ENCODE assay signal across 29 cellular contexts in genomic region chr1:30878016-30878415, GRCh38. TPM values are rescaled to one million over a fixed set of nuclear protein-coding genes. Genes with fewer than 3 reads are reported as not detected.
A peak's percentile ranks its signal among the peaks of the same experiment; 100 is the strongest.
DNase-seq lines count a peak whose midpoint lies in the region; ATAC-seq, FAIRE-seq and TF ChIP-seq lines count a peak whose summit lies in the region.
"Had no signal": no experiment of that assay in that cellular context is flagged by ENCODE, and none has a peak within 500 bp of the region (broad histone marks: within the 10 kb centered on the region; RNA-seq: fewer than 3 reads in every experiment).

No MANE protein-coding gene starts in this region.

- H2BK15ac ChIP-seq in H1 (ENCODE audit: low read length), result no peak overlapping the region

- H3K56ac ChIP-seq in H1 (replicated peaks; ENCODE audit: insufficient read length, low read depth, low read length), result no peak overlapping the region

- no peak for TF ChIP-seq EP300 in H1 (IDR thresholded peaks at IDR 0.05; ENCODE audit: borderline replicate concordance in 1 of 2, low read depth in 2 of 2, low read length in 2 of 2)

- H2BK5ac ChIP-seq in H1 (ENCODE audit: low read depth, low read length), result no peak overlapping the region

- H3K4ac ChIP-seq in H1 (replicated peaks; ENCODE audit: insufficient read length, low read depth, low read length), result no peak overlapping the region

- FAIRE-seq in H1 (lab: Jason Lieb, UNC), result no peak
- FAIRE-seq: A549, bronchial epithelial cell had no signal

- no peak overlapping the region for H3K18ac ChIP-seq in H1 (ENCODE audit: extremely low read depth, low read length)

- no peak overlapping the region for H3K23ac ChIP-seq in H1 (ENCODE audit: insufficient read length)

- H3K4me1 ChIP-seq in left ventricle myocardium inferior, result peaks cover 22% of the 10 kb centered on the region
- H3K4me1 ChIP-seq in H1 (replicated peaks in 1 of 4; ENCODE audit: control insufficient read depth in 3 of 4, insufficient read depth in 4 of 4, low read length in 3 of 4), result peaks cover 3 to 13% (median 7%) of the 10 kb centered on the region in 4 experiments
- H3K4me1 ChIP-seq in urinary bladder (ENCODE audit: insufficient read depth), result no peaks in the 10 kb centered on the region
- H3K4me1 ChIP-seq: A549, Caco-2, parathyroid adenoma, uterus had no signal

- peaks cover 9% of the 10 kb centered on the region for H3K9me3 ChIP-seq in left ventricle myocardium inferior (replicated peaks)
- H3K9me3 ChIP-seq in H1 (ENCODE audit: insufficient read depth in 2 of 2, low read depth in 1 of 2, low read length in 1 of 2), result peaks cover 12 to 14% of the 10 kb centered on the region in 2 experiments
- H3K9me3 ChIP-seq: A549, Caco-2, uterus had no signal

- H3K23me2 ChIP-seq in H1 (ENCODE audit: low read depth, low read length), result no peaks in the 10 kb centered on the region

- H3K27ac ChIP-seq in left ventricle myocardium inferior (replicated peaks) (peak overlapping the region; percentile 55), H1 (ENCODE audit: low read depth, low read length) (no peak overlapping the region), urinary bladder (ENCODE audit: low read depth) (peak overlapping the region; percentile 57)
- H3K27ac ChIP-seq: A549, parathyroid adenoma had no signal

- no peak overlapping the region for H4K5ac ChIP-seq in H1 (ENCODE audit: insufficient read length, low read depth, low read length)

- no peaks in the 10 kb centered on the region for H3K9me3 Mint-ChIP-seq in neural crest cell
- H3K9me3 Mint-ChIP-seq: activated T-cell treated with anti-CD3 and anti-CD28 coated beads, Interleukin-2, amount 50 U/mL, for 4 hours; endodermal cell; stimulated activated naive CD8-positive, alpha-beta T cell treated with anti-CD3 and anti-CD28 coated beads, Interleukin-15, Interleukin-2, amounts not matched to agents 100 ng/mL and 50 ng/mL, for 24 hours had no signal

- peaks cover 42% of the 10 kb centered on the region for H3K4me1 Mint-ChIP-seq in neural crest cell

- TF ChIP-seq RAD21 in H1 (IDR thresholded peaks at IDR 0.05 in 1 of 2, conservative IDR thresholded peaks at IDR 0.05 in 1 of 2; ENCODE audit: low read depth in 2 of 2, low read length in 2 of 2), result no peak

- no peak for ATAC-seq in GM19035 (IDR thresholded peaks at IDR 0.05; ENCODE audit: unreplicated experiment)
- ATAC-seq in GM18498 (IDR thresholded peaks at IDR 0.05; ENCODE audit: unreplicated experiment), result no peak
- ATAC-seq in activated CD4-positive, CD25-positive, alpha-beta regulatory T cell treated with anti-CD3 and anti-CD28 coated beads, Interleukin-2, amount 50 U/mL, for 24 hours, result no peak
- ATAC-seq: A549; activated T-cell treated with anti-CD3 and anti-CD28 coated beads, Interleukin-2, amount 50 U/mL, for 4 hours; naive thymus-derived CD8-positive, alpha-beta T cell had no signal

- H3K4me3 ChIP-seq in left ventricle myocardium inferior, result no peak overlapping the region
- no peak overlapping the region for H3K4me3 ChIP-seq in H1 (ENCODE audit: extremely low read depth in 1 of 4, insufficient read depth in 2 of 4, low read depth in 3 of 4, low read length in 4 of 4)
- H3K4me3 ChIP-seq in urinary bladder (ENCODE audit: low read depth, low read length), result no peak overlapping the region
- H3K4me3 ChIP-seq: A549, GM23338, uterus had no signal

- H4K91ac ChIP-seq in H1 (replicated peaks; ENCODE audit: insufficient read length, low read length), result no peak overlapping the region

- TF ChIP-seq POLR2A in H1 (IDR thresholded peaks at IDR 0.05; ENCODE audit: control extremely low read depth in 1 of 2, low read depth in 2 of 2, low read length in 2 of 2), result no peak

- no peak overlapping the region for H3K4me2 ChIP-seq in H1 (ENCODE audit: insufficient read depth in 1 of 2, low read depth in 2 of 2, low read length in 2 of 2)
- H3K4me2 ChIP-seq: A549, SK-N-SH had no signal

- CTCF ChIA-PET in H1 (lab: Charles Lee; ENCODE audit: partially characterized antibody), result interaction anchor here (0.8 to 7.2 kb wide), 11 partner anchors 9 to 158 kb away, joined by 3 to 41 read pairs (median 4); no protein-coding TSS in a partner anchor

- H3K79me1 ChIP-seq in H1 (ENCODE audit: low read depth, low read length), result peaks cover 10% of the 10 kb centered on the region

- peaks cover 7 to 14% of the 10 kb centered on the region in 2 experiments for H4K20me1 ChIP-seq in H1 (replicated peaks in 1 of 2; ENCODE audit: control insufficient read depth in 1 of 2, insufficient read depth in 2 of 2, low read length in 2 of 2)

- no peaks in the 10 kb centered on the region; a peak in 1 of 4 replicates for H3K79me2 ChIP-seq in H1 (ENCODE audit: control insufficient read depth in 1 of 2, insufficient read depth in 2 of 2, low read length in 2 of 2)
- H3K79me2 ChIP-seq: parathyroid adenoma had no signal

- no peak overlapping the region for H3K4me3 Mint-ChIP-seq in neural crest cell
- H3K4me3 Mint-ChIP-seq: activated T-cell treated with anti-CD3 and anti-CD28 coated beads, Interleukin-2, amount 50 U/mL, for 4 hours; B cell; endodermal cell; GM23338; naive thymus-derived CD8-positive, alpha-beta T cell; stimulated activated naive CD8-positive, alpha-beta T cell treated with anti-CD3 and anti-CD28 coated beads, Interleukin-15, Interleukin-2, amounts not matched to agents 100 ng/mL and 50 ng/mL, for 24 hours had no signal

- H2BK12ac ChIP-seq in H1 (ENCODE audit: low read depth, low read length), result no peak overlapping the region

- TF ChIP-seq CTCF in left ventricle myocardium inferior (IDR thresholded peaks at IDR 0.05; ENCODE audit: borderline replicate concordance) (no peak), H1 (IDR thresholded peaks at IDR 0.05; ENCODE audit: control extremely low read depth in 1 of 3, insufficient read depth in 1 of 3, low read depth in 1 of 3, low read length in 3 of 3) (no peak), neural crest cell (conservative IDR thresholded peaks at IDR 0.05) (no peak)

- peaks cover 3% of the 10 kb centered on the region for H3K36me3 Mint-ChIP-seq in neural crest cell (ENCODE audit: low read depth)
- H3K36me3 Mint-ChIP-seq: naive thymus-derived CD8-positive, alpha-beta T cell had no signal

- H3K14ac ChIP-seq in H1 (ENCODE audit: insufficient read length), result no peak overlapping the region

- peak overlapping the region; percentile 14; the same call in 1 of the 2 replicates for H4K8ac ChIP-seq in H1 (ENCODE audit: extremely low read depth, insufficient read depth, low read length)

- WGBS in H1 (ENCODE audit: extremely low coverage in 1 of 2, insufficient coverage in 1 of 2, insufficient read length in 1 of 2, insufficient replicate concordance in 2 of 2, low coverage in 1 of 2, low lambda C conversion rate in 2 of 2, missing lambda C conversion rate in 1 of 2), 2 experiments, result 83% methylated on average over 9 of the region's 9 CpGs; no CpG with 5 or more reads in 1 of the 2 experiments
- WGBS in urinary bladder, result 79% methylated on average over 9 of the region's 9 CpGs

- intact Hi-C loops in left ventricle myocardium inferior (cut with micrococcal nuclease), result no loop called here
- intact Hi-C loops in cardiac septum (cut with DNase I), result no loop called here

- H3K36me3 ChIP-seq in left ventricle myocardium inferior, result peaks cover 25% of the 10 kb centered on the region
- H3K36me3 ChIP-seq in H1 (ENCODE audit: control insufficient read depth in 2 of 4, insufficient read depth in 4 of 4, low read length in 3 of 4), result peaks cover 0 to 17% (median 9%) of the 10 kb centered on the region in 4 experiments; a peak in 6 of 8 replicates
- peaks cover 3% of the 10 kb centered on the region for H3K36me3 ChIP-seq in urinary bladder (ENCODE audit: insufficient read depth)
- H3K36me3 ChIP-seq: uterus had no signal

- H3K9ac ChIP-seq in H1 (replicated peaks in 1 of 4; ENCODE audit: extremely low read depth in 1 of 4, low read depth in 3 of 4, low read length in 3 of 4), result no peak overlapping the region
- H3K9ac ChIP-seq: parathyroid adenoma, SK-N-SH had no signal

- POLR2A ChIA-PET in H1 (lab: Charles Lee; ENCODE audit: partially characterized antibody), result interaction anchor here (1.0 to 1.2 kb wide), 4 partner anchors 14 to 28 kb away, joined by 3 to 4 read pairs (median 3); no protein-coding TSS in a partner anchor

- H3K27me3 Mint-ChIP-seq in neural crest cell (ENCODE audit: low read depth), result no peaks in the 10 kb centered on the region

- H2AK5ac ChIP-seq in H1 (ENCODE audit: low read depth, low read length), result no peak overlapping the region

- H3K27ac Mint-ChIP-seq in neural crest cell (ENCODE audit: unreplicated experiment), result peak overlapping the region; percentile 57
- H3K27ac Mint-ChIP-seq: B cell; endodermal cell; naive thymus-derived CD8-positive, alpha-beta T cell; stimulated activated naive CD8-positive, alpha-beta T cell treated with anti-CD3 and anti-CD28 coated beads, Interleukin-15, Interleukin-2, amounts not matched to agents 100 ng/mL and 50 ng/mL, for 24 hours had no signal

- DNase-seq in left ventricle myocardium inferior (no peak), cardiac septum (ENCODE audit: low spot score) (no peak), H1 (ENCODE audit: low read depth in 1 of 2, low spot score in 2 of 2) (no peak), neural crest cell (ENCODE audit: low read depth, low spot score) (no peak)
- DNase-seq: activated CD4-positive, alpha-beta T cell treated with anti-CD3 and anti-CD28 coated beads for 4 hours; activated naive CD4-positive, alpha-beta T cell; activated T-cell treated with anti-CD3 and anti-CD28 coated beads, Interleukin-2, amount 50 U/mL, for 4 hours; Caco-2; cortex of kidney; DMS79; endodermal cell; GF-D8; naive thymus-derived CD8-positive, alpha-beta T cell; NCI-H1694 treated with DMSO at 0.1 percent for 48 hours; NCI-H2171; NCI-H526 treated with DMSO at 0.1 percent for 48 hours; SK-N-SH; stimulated activated CD4-positive, alpha-beta T cell treated with anti-CD3 and anti-CD28 coated beads, Interleukin-15, amount 100 ng/mL, for 24 hours had no signal

- H3K27me3 ChIP-seq in left ventricle myocardium inferior (ENCODE audit: low read depth) (no peaks in the 10 kb centered on the region), H1 (replicated peaks in 1 of 4; ENCODE audit: control insufficient read depth in 3 of 4, extremely low read depth in 1 of 4, insufficient read depth in 3 of 4, low read length in 3 of 4) (no peaks in the 10 kb centered on the region)
- H3K27me3 ChIP-seq: uterus had no signal

- no peak overlapping the region for H2BK120ac ChIP-seq in H1 (replicated peaks; ENCODE audit: low read depth, low read length)

- H2AFZ ChIP-seq in H1 (ENCODE audit: low read length), result no peak overlapping the region
- H2AFZ ChIP-seq: GM23338, parathyroid adenoma had no signal

- H2BK20ac ChIP-seq in H1 (ENCODE audit: low read length), result no peak overlapping the region

RNA-seq across cellular contexts. Expression of gene SDC3, which starts 30.5 kb away (rescaled TPM):
- total RNA-seq in left ventricle myocardium inferior (25.3 TPM), cardiac septum (29.7 TPM), neural crest cell (116 and 129 TPM in 2 replicates), urinary bladder (32.4 TPM)
- 26.8 and 27.0 TPM in 2 replicates for total RNA-seq in H1 (2021; fragmentation: NEBNext Ultra II Directional; extraction: Animal tissue kit (Norgen Biotek cat#: 25700))
- polyA plus RNA-seq in H1 (2011; rRNA removed) (7.0 and 12.7 TPM in 2 replicates), urinary bladder (107 TPM)
- polyA plus RNA-seq in H1 (2011; cell fraction: cytosol; rRNA removed), result 8.1 TPM
- 18.5 TPM for polyA plus RNA-seq in H1 (2011; cell fraction: nucleus; rRNA removed)
- 17.6 to 28.5 TPM (median 21.8 TPM) in 4 replicates for polyA plus RNA-seq in H1 (2012, experiment 1 of 2)
- polyA plus RNA-seq in H1 (2012, experiment 2 of 2), result 15.0 TPM
- 32.4 TPM for polyA plus RNA-seq in H1 (2013, experiment 1 of 2)
- 33.1 TPM for polyA plus RNA-seq in H1 (2013, experiment 2 of 2)
- polyA minus RNA-seq in H1 (2011; rRNA and poly(A)+ RNA removed), result 8.2 and 9.3 TPM in 2 replicates
- 15.2 TPM for polyA minus RNA-seq in H1 (2011; cell fraction: cytosol; rRNA and poly(A)+ RNA removed)
- 12.0 TPM for polyA minus RNA-seq in H1 (2011; cell fraction: nucleus; rRNA and poly(A)+ RNA removed)
- polyA plus RNA-seq: naive thymus-derived CD8-positive, alpha-beta T cell had no signal
